1 cellular context compared by ENCODE assay signal in genomic region chr15:68271854-68272471, GRCh38.
TF ChIP-seq lines count a peak whose summit lies in the region.

No MANE protein-coding gene starts in this region.

TF ChIP-seq in HCT116, 20 proteins besides CTCF, POLR2A, EP300 and RAD21 (continued from another document):
- TF ChIP-seq REST (IDR thresholded peaks at IDR 0.05; ENCODE audit: low read depth) = no peak
- TF ChIP-seq POLR2AphosphoS5 (IDR thresholded peaks at IDR 0.05; ENCODE audit: low read depth, low read length) = peak; percentile 58
- TF ChIP-seq JUND (IDR thresholded peaks at IDR 0.05) = peak; percentile 79
- no peak; the same call in 1 of the 2 replicates for TF ChIP-seq ZFX (IDR thresholded peaks at IDR 0.05)
- TF ChIP-seq CBX3 (IDR thresholded peaks at IDR 0.05; ENCODE audit: low read depth) = peak; percentile 62; the same call in 1 of the 2 replicates
- TF ChIP-seq FOSL1 (IDR thresholded peaks at IDR 0.05; ENCODE audit: low read depth) = peak; percentile 75
- no peak for TF ChIP-seq ZNF274 (IDR thresholded peaks at IDR 0.05; ENCODE audit: low read depth, low read length)
- peak; percentile 90 for TF ChIP-seq EGR1 (IDR thresholded peaks at IDR 0.05; ENCODE audit: low read depth)
- TF ChIP-seq EZH2phosphoT487 (IDR thresholded peaks at IDR 0.05; ENCODE audit: borderline replicate concordance) = no peak
- no peak for TF ChIP-seq ZBTB33 (IDR thresholded peaks at IDR 0.05; ENCODE audit: extremely low read depth, insufficient replicate concordance, low read length)
